11 cellular contexts compared by ENCODE assay signal in the genomic region with DNA sequence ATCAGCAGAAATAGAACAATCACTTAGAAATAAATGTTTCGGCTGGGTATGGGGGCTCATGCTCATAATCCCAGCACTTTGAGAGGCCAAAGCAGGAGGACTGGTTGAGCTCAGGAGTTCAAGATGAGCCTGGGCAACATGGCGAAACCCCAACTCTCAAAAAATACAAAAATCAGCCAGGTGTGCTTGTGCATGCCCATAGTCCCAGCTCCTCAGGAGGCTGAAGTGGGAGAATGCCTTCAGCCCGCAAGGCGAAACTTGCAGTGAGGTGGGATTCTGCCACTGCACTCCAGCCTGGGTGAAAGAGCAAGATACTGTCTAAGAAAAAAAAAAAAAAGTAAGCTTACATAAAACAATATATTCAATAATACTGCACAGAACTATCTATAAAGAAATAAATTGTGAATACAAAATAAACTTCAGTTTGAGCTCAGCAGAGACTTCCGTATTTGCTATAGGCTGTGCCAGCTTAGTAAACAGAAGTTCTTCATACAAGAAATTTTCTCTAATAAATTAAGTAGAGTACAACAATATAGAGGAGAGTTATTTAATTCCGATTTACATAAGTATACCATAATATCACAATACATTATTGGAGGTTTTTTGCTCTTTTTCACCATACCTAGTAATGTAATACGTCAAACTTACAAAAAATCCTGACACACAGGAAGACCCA. TPM values are rescaled to one million over a fixed set of nuclear protein-coding genes. Genes with fewer than 3 reads are reported as not detected.
A peak's percentile ranks its signal among the peaks of the same experiment; 100 is the strongest.
DNase-seq lines count a peak whose midpoint lies in the region; ATAC-seq and TF ChIP-seq lines count a peak whose summit lies in the region.
"Had no signal": no experiment of that assay in that cellular context is flagged by ENCODE, and none has a peak within 500 bp of the region (broad histone marks: within the 10 kb centered on the region; RNA-seq: fewer than 3 reads in every experiment).

No MANE protein-coding gene starts in this region.

- H3K4me3 ChIP-seq in neutrophil (ENCODE audit: low read depth in 1 of 2, low read length in 1 of 2): peak overlapping the region; percentile 56 to 63
- peak overlapping the region in 2 of 4 donors; percentile 9 to 16 for H3K4me3 ChIP-seq in esophagus squamous epithelium
- H3K4me3 ChIP-seq: gastroesophageal sphincter had no signal

- H3K27me3 ChIP-seq in neutrophil (no peaks in the 10 kb centered on the region), esophagus squamous epithelium (no peaks in the 10 kb centered on the region)
- H3K27me3 ChIP-seq: gastroesophageal sphincter had no signal

- H3K9me3 ChIP-seq in neutrophil (no peaks in the 10 kb centered on the region), esophagus squamous epithelium (no peaks in the 10 kb centered on the region)
- H3K9me3 ChIP-seq: gastroesophageal sphincter had no signal

- intact Hi-C loops in esophagus squamous epithelium (cut with DNase I): no loop called here

- H3K4me3 Mint-ChIP-seq in activated naive CD8-positive, alpha-beta T cell: peak overlapping the region; percentile 94

- peak; percentile 23 for ATAC-seq in GM18502 (IDR thresholded peaks at IDR 0.05; ENCODE audit: poor library complexity, unreplicated experiment)
- peak; percentile 22 for ATAC-seq in HG03045 (IDR thresholded peaks at IDR 0.05; ENCODE audit: unreplicated experiment)
- ATAC-seq: gastroesophageal sphincter had no signal

- H3K4me1 ChIP-seq in neutrophil (ENCODE audit: control insufficient read depth in 1 of 2, insufficient read depth in 1 of 2, low read depth in 1 of 2, low read length in 1 of 2): peaks cover 35 to 50% of the 10 kb centered on the region in 2 experiments
- H3K4me1 ChIP-seq in esophagus squamous epithelium: no peaks in the 10 kb centered on the region
- H3K4me1 ChIP-seq: gastroesophageal sphincter had no signal

- TF ChIP-seq CTCF in neutrophil (IDR thresholded peaks at IDR 0.05) (no peak), esophagus squamous epithelium (IDR thresholded peaks at IDR 0.05) (no peak)

- peak overlapping the region; percentile 94 for H3K27ac Mint-ChIP-seq in activated naive CD8-positive, alpha-beta T cell

- H3K36me3 Mint-ChIP-seq in activated naive CD8-positive, alpha-beta T cell: peaks cover 30% of the 10 kb centered on the region

- H3K4me1 Mint-ChIP-seq in activated naive CD8-positive, alpha-beta T cell (ENCODE audit: low read depth): peaks cover 41% of the 10 kb centered on the region

- H3K36me3 ChIP-seq in neutrophil: no peaks in the 10 kb centered on the region
- H3K36me3 ChIP-seq in esophagus squamous epithelium: peaks cover 0 to 14% (median 0%) of the 10 kb centered on the region in 3 donors

- H3K27ac ChIP-seq in neutrophil (peak overlapping the region; percentile 92), esophagus squamous epithelium (peak overlapping the region in 1 of 4 donors; percentile 25)

- H3K27me3 Mint-ChIP-seq in activated naive CD8-positive, alpha-beta T cell: no peaks in the 10 kb centered on the region

- no peaks in the 10 kb centered on the region for H3K9me3 Mint-ChIP-seq in activated naive CD8-positive, alpha-beta T cell (ENCODE audit: low read depth)

- WGBS in esophagus squamous epithelium, 2 donors: 85 to 89% methylated on average over 7 of the region's 7 CpGs

- no peak for DNase-seq in esophagus squamous epithelium (lab: John Stamatoyannopoulos, UW)
- no peak for DNase-seq in putamen (ENCODE audit: low spot score)
- DNase-seq in NCI-H1694 (lab: John Stamatoyannopoulos, UW): no peak
- no peak for DNase-seq in DMS79 treated with DMSO at 0.1 percent for 48 hours (lab: John Stamatoyannopoulos, UW)
- DNase-seq: activated CD8-positive, alpha-beta memory T cell treated with anti-CD3 and anti-CD28 coated beads, Interleukin-2, amount 50 U/mL, for 4 hours; NCI-H446 had no signal

- TF ChIP-seq POLR2A in esophagus squamous epithelium (IDR thresholded peaks at IDR 0.05): no peak

RNA-seq across cellular contexts. Expression of gene SRBD1, which starts 43.6 kb away (rescaled TPM):
- 10 to 100 TPM in 3 of 4 donors, 1 to 10 TPM in 1; 5.0 to 21.6 (median 13.1) TPM for total RNA-seq in esophagus squamous epithelium
